In the genomic region with DNA sequence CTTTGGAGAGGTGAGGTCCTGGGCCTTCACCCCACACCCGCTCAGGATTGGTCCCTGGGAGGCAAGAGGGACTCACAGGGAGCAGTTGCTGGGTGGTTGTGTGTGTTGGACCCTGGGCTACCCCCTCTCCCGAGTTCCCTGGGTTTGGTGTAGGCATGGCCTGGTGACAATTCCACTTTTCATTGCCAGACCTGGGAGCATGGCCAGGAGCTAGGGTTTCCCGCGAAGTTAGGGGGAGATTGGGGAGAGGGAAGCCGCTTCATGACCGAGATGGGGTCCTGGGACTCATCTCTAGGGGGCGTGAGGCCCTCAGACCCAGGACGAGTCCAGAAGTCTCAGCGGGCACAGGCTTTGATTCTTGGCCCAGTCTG, we compare ENCODE assay signal across 9 cellular contexts. TPM values are rescaled to one million over a fixed set of nuclear protein-coding genes. Genes with fewer than 3 reads are reported as not detected.
DNase-seq lines count a peak whose midpoint lies in the region; ATAC-seq and TF ChIP-seq lines count a peak whose summit lies in the region.
"Had no signal": no experiment of that assay in that cellular context is flagged by ENCODE, and none has a peak within 500 bp of the region (broad histone marks: within the 10 kb centered on the region; RNA-seq: fewer than 3 reads in every experiment).

No MANE protein-coding gene starts in this region.

- peaks cover 20 to 40% of the 10 kb centered on the region in 2 donors for H3K4me1 Mint-ChIP-seq in effector memory CD8-positive, alpha-beta T cell (ENCODE audit: low read depth in 2 of 2)
- peaks cover 27% of the 10 kb centered on the region for H3K4me1 Mint-ChIP-seq in neural crest cell

- peak overlapping the region; percentile 55 to 57 for H3K4me3 Mint-ChIP-seq in effector memory CD8-positive, alpha-beta T cell
- peak overlapping the region; percentile 88 for H3K4me3 Mint-ChIP-seq in neural crest cell

- no peak for TF ChIP-seq CTCF in KMS-11 (conservative IDR thresholded peaks at IDR 0.05; ENCODE audit: low read depth, low read length)
- no peak for TF ChIP-seq CTCF in neural crest cell (conservative IDR thresholded peaks at IDR 0.05)

- peaks cover 54 to 88% (median 84%) of the 10 kb centered on the region in 10 experiments for H3K4me1 ChIP-seq in BLaER1 treated with 17β-estradiol and CSF1 and Interleukin-3, amounts not matched to agents 10 nM and 100 nM
- no peaks in the 10 kb centered on the region for H3K4me1 ChIP-seq in KMS-11 (ENCODE audit: low read depth, poor library complexity, severe bottlenecking)

- peaks cover 0 to 50% (median 40%) of the 10 kb centered on the region in 11 experiments; a peak in 17 of 22 replicates for H4K20me1 ChIP-seq in BLaER1 treated with 17β-estradiol and CSF1 and Interleukin-3, amounts not matched to agents 10 nM and 100 nM
- no peaks in the 10 kb centered on the region for H4K20me1 ChIP-seq in KMS-11 (ENCODE audit: insufficient read depth)

- peaks cover 21 to 45% of the 10 kb centered on the region in 2 donors for H3K27me3 Mint-ChIP-seq in effector memory CD8-positive, alpha-beta T cell
- H3K27me3 Mint-ChIP-seq in neural crest cell (ENCODE audit: low read depth), result peaks cover 19% of the 10 kb centered on the region

- peak overlapping the region in 1 of 2 donors; percentile 75 for H3K27ac Mint-ChIP-seq in effector memory CD8-positive, alpha-beta T cell
- no peak overlapping the region for H3K27ac Mint-ChIP-seq in neural crest cell (ENCODE audit: unreplicated experiment)

- H3K9me3 ChIP-seq in BLaER1 treated with 17β-estradiol and CSF1 and Interleukin-3, amounts not matched to agents 10 nM and 100 nM (replicated peaks in 1 of 11), result no peaks in the 10 kb centered on the region

- H3K9me3 Mint-ChIP-seq in effector memory CD8-positive, alpha-beta T cell, result no peaks in the 10 kb centered on the region
- H3K9me3 Mint-ChIP-seq in neural crest cell, result no peaks in the 10 kb centered on the region

- H2AFZ ChIP-seq in KMS-11 (ENCODE audit: low read depth), result peak overlapping the region; percentile 54; the same call in 1 of the 2 replicates

- no peaks in the 10 kb centered on the region for H3K79me2 ChIP-seq in KMS-11 (ENCODE audit: insufficient read depth, low read depth)

- H3K4me3 ChIP-seq in BLaER1 treated with 17β-estradiol and CSF1 and Interleukin-3, amounts not matched to agents 10 nM and 100 nM, result peak overlapping the region; percentile 69 to 90 (median 82)
- H3K4me3 ChIP-seq in KMS-11 (IDR thresholded peaks at IDR 0.05; ENCODE audit: insufficient read depth, low read depth, low read length), result no peak overlapping the region

- peak overlapping the region; percentile 93 to 100 (median 99) for H3K4me2 ChIP-seq in BLaER1 treated with 17β-estradiol and CSF1 and Interleukin-3, amounts not matched to agents 10 nM and 100 nM
- peak overlapping the region; percentile 21; the same call in 1 of the 2 replicates for H3K4me2 ChIP-seq in KMS-11

- H3K9ac ChIP-seq in BLaER1 treated with 17β-estradiol and CSF1 and Interleukin-3, amounts not matched to agents 10 nM and 100 nM, result peak overlapping the region; percentile 74 to 92 (median 84)
- H3K9ac ChIP-seq in KMS-11, result no peak overlapping the region

- no peak for DNase-seq in effector memory CD8-positive, alpha-beta T cell
- DNase-seq in neural crest cell (ENCODE audit: low read depth, low spot score) (no peak), superior temporal gyrus (ENCODE audit: extremely low spot score) (no peak), 8988T (no peak), NCI-H526 (lab: John Stamatoyannopoulos, UW) (no peak)
- DNase-seq in stimulated activated CD4-positive, alpha-beta T cell treated with anti-CD3 and anti-CD28 coated beads, Interleukin-15, amount 100 ng/mL, for 24 hours, result no peak
- DNase-seq: NCI-H187 had no signal

- peaks cover 0 to 11% (median 0%) of the 10 kb centered on the region in 11 experiments; a peak in 2 of 22 replicates for H3K27me3 ChIP-seq in BLaER1 treated with 17β-estradiol and CSF1 and Interleukin-3, amounts not matched to agents 10 nM and 100 nM
- H3K27me3 ChIP-seq in KMS-11 (ENCODE audit: insufficient read depth, low read depth), result no peaks in the 10 kb centered on the region; the same call in 1 of the 2 replicates

- no peak for ATAC-seq in effector memory CD8-positive, alpha-beta T cell (replicated peaks)

- peaks cover 12% of the 10 kb centered on the region for H3K36me3 Mint-ChIP-seq in effector memory CD8-positive, alpha-beta T cell (ENCODE audit: insufficient read depth)
- H3K36me3 Mint-ChIP-seq in neural crest cell (ENCODE audit: low read depth), result no peaks in the 10 kb centered on the region

- H3K27ac ChIP-seq in BLaER1 treated with 17β-estradiol and CSF1 and Interleukin-3, amounts not matched to agents 10 nM and 100 nM, result peak overlapping the region in 10 of 11 experiments; percentile 45 to 87 (median 82); a peak in 21 of 22 replicates
- no peak overlapping the region for H3K27ac ChIP-seq in KMS-11

- H3K36me3 ChIP-seq in BLaER1 treated with 17β-estradiol and CSF1 and Interleukin-3, amounts not matched to agents 10 nM and 100 nM, result peaks cover 0 to 6% (median 0%) of the 10 kb centered on the region in 11 experiments; a peak in 2 of 22 replicates
- H3K36me3 ChIP-seq in KMS-11 (ENCODE audit: insufficient read depth), result no peaks in the 10 kb centered on the region

RNA-seq across cellular contexts. Expression of gene PALD1, which starts 0.6 kb away (rescaled TPM):
- total RNA-seq in neural crest cell, result 14.1 and 14.3 TPM in 2 replicates

RNA-seq across cellular contexts. Expression of gene NODAL, which starts 37.7 kb away (rescaled TPM):
- not detected in 2 replicates for total RNA-seq in neural crest cell
